Comparison of ENCODE assay signal across 9 cellular contexts in the genomic region with DNA sequence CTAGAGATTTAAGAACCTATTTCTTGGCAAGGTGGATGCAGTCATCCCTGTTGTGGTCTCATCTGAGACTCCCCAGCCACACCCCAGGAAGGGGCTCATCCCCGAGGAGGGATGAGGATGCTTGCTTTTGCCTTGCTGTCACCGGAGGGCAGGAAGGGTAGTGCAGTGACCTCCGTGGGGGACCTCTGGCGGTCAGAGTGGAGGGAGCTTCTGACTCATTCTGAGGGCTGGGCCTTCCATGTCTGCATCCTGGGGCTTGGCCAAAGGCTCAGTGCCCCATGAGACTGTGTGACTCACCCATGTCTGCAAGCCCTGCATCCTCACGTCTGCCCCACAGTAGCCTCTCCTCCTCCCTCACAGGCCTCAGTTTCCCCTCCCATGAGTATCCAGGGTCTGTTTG. TPM values are rescaled to one million over a fixed set of nuclear protein-coding genes. Genes with fewer than 3 reads are reported as not detected.
DNase-seq lines count a peak whose midpoint lies in the region; ATAC-seq and TF ChIP-seq lines count a peak whose summit lies in the region.
"Had no signal": no experiment of that assay in that cellular context is flagged by ENCODE, and none has a peak within 500 bp of the region (broad histone marks: within the 10 kb centered on the region; RNA-seq: fewer than 3 reads in every experiment).

No MANE protein-coding gene starts in this region.

- no peaks in the 10 kb centered on the region for H3K9me3 Mint-ChIP-seq in activated naive CD4-positive, alpha-beta T cell treated with anti-CD3 and anti-CD28 coated beads for 36 hours
- H3K9me3 Mint-ChIP-seq: activated naive CD4-positive, alpha-beta T cell treated with anti-CD3 and anti-CD28 coated beads, Interleukin-2, amount 50 U/mL, for 24 hours had no signal

- intact Hi-C loops in activated naive CD4-positive, alpha-beta T cell treated with anti-CD3 and anti-CD28 coated beads for 36 hours (cut with micrococcal nuclease) = no loop called here

- H3K36me3 Mint-ChIP-seq in activated naive CD4-positive, alpha-beta T cell treated with anti-CD3 and anti-CD28 coated beads for 36 hours (ENCODE audit: low read depth) = peaks cover 41% of the 10 kb centered on the region

- H3K4me1 Mint-ChIP-seq in activated naive CD4-positive, alpha-beta T cell treated with anti-CD3 and anti-CD28 coated beads for 36 hours (ENCODE audit: low read depth) = peaks cover 16% of the 10 kb centered on the region

- H3K27me3 Mint-ChIP-seq in activated naive CD4-positive, alpha-beta T cell treated with anti-CD3 and anti-CD28 coated beads for 36 hours (ENCODE audit: low read depth) = no peaks in the 10 kb centered on the region
- H3K27me3 Mint-ChIP-seq: activated naive CD4-positive, alpha-beta T cell treated with anti-CD3 and anti-CD28 coated beads, Interleukin-2, amount 50 U/mL, for 24 hours had no signal

- CTCF ChIA-PET in activated naive CD4-positive, alpha-beta T cell treated with anti-CD3 and anti-CD28 coated beads for 36 hours (lab: Charles Lee) = interaction anchor here (1.0 kb wide), 1 partner anchor 98 kb away, joined by 3 read pairs; no protein-coding TSS in a partner anchor

- peak; percentile 63 for TF ChIP-seq CTCF in cardiac fibroblast (IDR thresholded peaks at IDR 0.05; ENCODE audit: low read depth, low read length)

- H3K27ac Mint-ChIP-seq in activated naive CD4-positive, alpha-beta T cell treated with anti-CD3 and anti-CD28 coated beads for 36 hours = no peak overlapping the region
- H3K27ac Mint-ChIP-seq: activated naive CD4-positive, alpha-beta T cell treated with anti-CD3 and anti-CD28 coated beads, Interleukin-2, amount 50 U/mL, for 24 hours had no signal

- DNase-seq in AG20443 (ENCODE audit: low spot score) (peak; percentile 95), HuH-7.5 (ENCODE audit: low spot score) (peak; percentile 83), cardiac fibroblast (ENCODE audit: low read depth in 2 of 2) (peak; percentile 96 to 97), lung microvascular endothelial cell (ENCODE audit: low read depth in 2 of 2) (peak; percentile 84 to 96), NCI-H2029 treated with DMSO at 0.1 percent for 48 hours (lab: John Stamatoyannopoulos, UW) (no peak)
- no peak for DNase-seq in effector CD8-positive, alpha-beta T cell (lab: John Stamatoyannopoulos, UW)
- DNase-seq in activated naive CD4-positive, alpha-beta T cell treated with anti-CD3 and anti-CD28 coated beads for 36 hours = no peak

- no peak overlapping the region for H3K4me3 ChIP-seq in cardiac fibroblast (replicated peaks in 1 of 2; ENCODE audit: low read depth in 2 of 2, low read length in 2 of 2)

- H3K4me3 Mint-ChIP-seq in activated naive CD4-positive, alpha-beta T cell treated with anti-CD3 and anti-CD28 coated beads for 36 hours = no peak overlapping the region
- H3K4me3 Mint-ChIP-seq: activated naive CD4-positive, alpha-beta T cell treated with anti-CD3 and anti-CD28 coated beads, Interleukin-2, amount 50 U/mL, for 24 hours had no signal

- ATAC-seq in HG03432 (IDR thresholded peaks at IDR 0.05; ENCODE audit: unreplicated experiment) = no peak

RNA-seq across cellular contexts. Expression of a gene that starts 38.7 kb away (rescaled TPM):
- 18.8 and 20.0 TPM in 2 replicates for total RNA-seq in lung microvascular endothelial cell
- 100 to 1,000 TPM; 199 to 205 TPM for total RNA-seq in activated naive CD4-positive, alpha-beta T cell treated with anti-CD3 and anti-CD28 coated beads for 36 hours

RNA-seq across cellular contexts. Expression of a gene that starts 51.7 kb away (rescaled TPM):
- total RNA-seq in lung microvascular endothelial cell = 6.7 and 16.8 TPM in 2 replicates
- 10 to 100 TPM; 34.8 to 35.1 TPM for total RNA-seq in activated naive CD4-positive, alpha-beta T cell treated with anti-CD3 and anti-CD28 coated beads for 36 hours

Comparison
In these comparisons a context has a peak if more than half of its experiments do, and no peak if none do; other contexts are left out.
1. DNase-seq: peak in AG20443 (single experiment), HuH-7.5 (single experiment), cardiac fibroblast (2 of 2) and lung microvascular endothelial cell (2 of 2); none in effector CD8-positive, alpha-beta T cell (single experiment), NCI-H2029 treated with DMSO at 0.1 percent for 48 hours (single experiment) and activated naive CD4-positive, alpha-beta T cell treated with anti-CD3 and anti-CD28 coated beads for 36 hours (single experiment).